29 cellular contexts compared by ENCODE assay signal in genomic region chr11:85472953-85473352, GRCh38.
"Had no signal": no experiment of that assay in that cellular context is flagged by ENCODE, and none has a peak within 500 bp of the region (broad histone marks: within the 10 kb centered on the region; RNA-seq: fewer than 3 reads in every experiment).

No MANE protein-coding gene starts in this region.

- H3K4me1 ChIP-seq: ascending aorta, body of pancreas had no signal

- H3K4me3 ChIP-seq: ascending aorta, body of pancreas, MG63, SK-N-MC had no signal

- H3K27me3 Mint-ChIP-seq: activated B cell treated with CpG ODN at 0.5 μM for 24 hours; activated CD4-positive, alpha-beta T cell treated with anti-CD3 and anti-CD28 coated beads, Interleukin-2, amount 10 ng/mL, durations not matched to agents 24 days and 14 days; activated CD8-positive, alpha-beta memory T cell treated with anti-CD3 and anti-CD28 coated beads, Interleukin-2, amount 10 ng/mL, durations not matched to agents 7 days and 5 days; activated naive CD8-positive, alpha-beta T cell treated with anti-CD3 and anti-CD28 coated beads, Interleukin-2, amount 50 U/mL, for 24 hours; activated T-cell treated with anti-CD3 and anti-CD28 coated beads, Interleukin-2, amount 50 U/mL, for 24 hours had no signal

- H3K9me3 ChIP-seq: body of pancreas, MG63 had no signal

- ATAC-seq: activated CD8-positive, alpha-beta memory T cell treated with anti-CD3 and anti-CD28 coated beads, Interleukin-2, amount 10 ng/mL, durations not matched to agents 7 days and 5 days; activated naive CD4-positive, alpha-beta T cell treated with anti-CD3 and anti-CD28 coated beads, Interleukin-2, amount 50 U/mL, for 72 hours; activated naive CD8-positive, alpha-beta T cell treated with anti-CD3 and anti-CD28 coated beads, Interleukin-2, amount 50 U/mL, for 24 hours; body of pancreas had no signal

- H3K4me1 Mint-ChIP-seq: activated B cell treated with CpG ODN at 0.5 μM for 24 hours; activated CD4-positive, alpha-beta T cell treated with anti-CD3 and anti-CD28 coated beads, Interleukin-2, amount 10 ng/mL, durations not matched to agents 24 days and 14 days; activated CD8-positive, alpha-beta memory T cell treated with anti-CD3 and anti-CD28 coated beads, Interleukin-2, amount 10 ng/mL, durations not matched to agents 7 days and 5 days; activated naive CD8-positive, alpha-beta T cell treated with anti-CD3 and anti-CD28 coated beads, Interleukin-2, amount 50 U/mL, for 24 hours had no signal

- DNase-seq: activated B cell treated with CpG ODN at 0.5 μM for 24 hours; activated CD4-positive, alpha-beta T cell treated with anti-CD3 and anti-CD28 coated beads for 1 hour; activated CD4-positive, alpha-beta T cell treated with anti-CD3 and anti-CD28 coated beads, Interleukin-2, amount 10 ng/mL, durations not matched to agents 24 days and 14 days; activated CD4-positive, alpha-beta T cell treated with anti-CD3 and anti-CD28 coated beads, Interleukin-2, amount 50 U/mL, for 48 hours; activated CD8-positive, alpha-beta memory T cell treated with anti-CD3 and anti-CD28 coated beads, Interleukin-2, amount 10 ng/mL, durations not matched to agents 7 days and 5 days; activated effector memory CD4-positive, alpha-beta T cell treated with Interleukin-2 at 50 U/mL for 16 hours; activated naive CD4-positive, alpha-beta T cell treated with Interleukin-2 at 50 U/mL for 16 hours; activated naive CD8-positive, alpha-beta T cell treated with anti-CD3 and anti-CD28 coated beads, Interleukin-2, amount 50 U/mL, for 24 hours; activated T-cell treated with anti-CD3 and anti-CD28 coated beads, Interleukin-2, amount 50 U/mL, for 24 hours; amniotic stem cell; MG63; MV-4-11; NCI-H1092 treated with DMSO at 0.1 percent for 48 hours; NCI-H1417 treated with DMSO at 0.1 percent for 48 hours; NCI-H1694; NCI-H2029; NCI-H2107; NCI-H2171 treated with DMSO at 0.1 percent for 48 hours; NCI-H226; NCI-H526; NCI-H774; T-helper 1 cell had no signal

- H3K4me3 Mint-ChIP-seq: activated B cell treated with CpG ODN at 0.5 μM for 24 hours; activated CD4-positive, alpha-beta T cell treated with anti-CD3 and anti-CD28 coated beads, Interleukin-2, amount 10 ng/mL, durations not matched to agents 24 days and 14 days; activated CD8-positive, alpha-beta memory T cell treated with anti-CD3 and anti-CD28 coated beads, Interleukin-2, amount 10 ng/mL, durations not matched to agents 7 days and 5 days; activated naive CD8-positive, alpha-beta T cell treated with anti-CD3 and anti-CD28 coated beads, Interleukin-2, amount 50 U/mL, for 24 hours; activated T-cell treated with anti-CD3 and anti-CD28 coated beads, Interleukin-2, amount 50 U/mL, for 24 hours; activated T-helper 1 cell treated with anti-CD3 and anti-CD28 coated beads, Interleukin-12 subunit alpha, Interleukin-12 subunit beta, Interleukin-2, Interleukin-4 antibody, amounts not matched to agents 30 ng/mL and 10 ng/mL and 1 ng/mL, durations not matched to agents 14 hours and 24 hours and 36 hours; T-helper 2 cell treated with Interferon-gamma antibody and Interleukin-4, amounts not matched to agents 5 μg/mL and 100 μg/mL, for 36 hours had no signal

- H3K27me3 ChIP-seq: ascending aorta, body of pancreas, MG63 had no signal

- H3K27ac ChIP-seq: ascending aorta, body of pancreas, SK-N-MC had no signal

- H3K27ac Mint-ChIP-seq: activated B cell treated with CpG ODN at 0.5 μM for 24 hours; activated CD4-positive, alpha-beta T cell treated with anti-CD3 and anti-CD28 coated beads, Interleukin-2, amount 10 ng/mL, durations not matched to agents 24 days and 14 days; activated CD8-positive, alpha-beta memory T cell treated with anti-CD3 and anti-CD28 coated beads, Interleukin-2, amount 10 ng/mL, durations not matched to agents 7 days and 5 days; activated naive CD4-positive, alpha-beta T cell treated with anti-CD3 and anti-CD28 coated beads, Interleukin-2, amount 50 U/mL, for 72 hours; activated naive CD8-positive, alpha-beta T cell treated with anti-CD3 and anti-CD28 coated beads, Interleukin-2, amount 50 U/mL, for 24 hours; activated T-cell treated with anti-CD3 and anti-CD28 coated beads, Interleukin-2, amount 50 U/mL, for 24 hours; activated T-helper 1 cell treated with anti-CD3 and anti-CD28 coated beads, Interleukin-12 subunit alpha, Interleukin-12 subunit beta, Interleukin-2, Interleukin-4 antibody, amounts not matched to agents 30 ng/mL and 10 ng/mL and 1 ng/mL, durations not matched to agents 14 hours and 24 hours and 36 hours; T-helper 2 cell treated with Interferon-gamma antibody and Interleukin-4, amounts not matched to agents 5 μg/mL and 100 μg/mL, for 36 hours had no signal

- FAIRE-seq: bronchial epithelial cell had no signal

- H3K36me3 ChIP-seq: ascending aorta, MG63 had no signal
